In the genomic region with DNA sequence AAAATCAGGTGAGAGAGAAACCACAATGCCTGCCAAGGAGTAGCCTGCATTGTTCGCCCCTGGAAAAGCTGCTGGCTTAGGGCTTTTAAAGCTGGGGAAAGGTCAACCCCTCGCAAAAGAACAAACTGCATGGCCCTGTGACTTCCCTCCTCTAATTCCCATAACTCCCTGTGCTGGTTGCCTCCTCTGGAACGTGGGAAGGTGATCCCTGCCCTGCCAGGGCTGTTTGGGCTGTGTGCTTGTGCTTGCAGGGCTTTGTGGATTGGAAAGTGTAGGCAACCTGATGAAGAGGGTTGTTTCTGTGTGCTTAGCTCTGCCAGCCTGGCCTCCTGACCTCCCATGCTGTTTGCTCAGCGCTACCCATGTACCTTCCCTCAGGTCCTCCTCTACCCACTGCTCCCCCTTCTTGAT, we compare ENCODE assay signal across 1 cellular context.
TF ChIP-seq lines count a peak whose summit lies in the region.

No MANE protein-coding gene starts in this region.

TF ChIP-seq in H1, 55 proteins besides CTCF, POLR2A, EP300 and RAD21 (continued from another document):
- TF ChIP-seq RNF2 (IDR thresholded peaks at IDR 0.05; ENCODE audit: borderline replicate concordance, low read depth, low read length, missing control alignments, poor library complexity, severe bottlenecking) = no peak
- TF ChIP-seq NANOG (IDR thresholded peaks at IDR 0.05; ENCODE audit: insufficient read depth, low read depth, low read length, poor library complexity, severe bottlenecking) = no peak
- no peak for TF ChIP-seq SUZ12 (IDR thresholded peaks at IDR 0.05; ENCODE audit: low read length)
- no peak for TF ChIP-seq POLR2AphosphoS5 (IDR thresholded peaks at IDR 0.05; ENCODE audit: low read depth, low read length)
- TF ChIP-seq RFX5 (IDR thresholded peaks at IDR 0.05; ENCODE audit: borderline replicate concordance, low read depth, low read length) = no peak
